1 cellular context compared by ENCODE assay signal in genomic region chr2:189719531-189719930, GRCh38.
TF ChIP-seq lines count a peak whose summit lies in the region.

No MANE protein-coding gene starts in this region.

TF ChIP-seq in HepG2, 621 proteins besides CTCF, POLR2A, EP300 and RAD21:
- TF ChIP-seq FLYWCH1 (CRISPR knock-in tag; IDR thresholded peaks at IDR 0.05), result no peak
- no peak for TF ChIP-seq PITX1 (CRISPR knock-in tag; IDR thresholded peaks at IDR 0.05)
- TF ChIP-seq NCOR1 (IDR thresholded peaks at IDR 0.05; ENCODE audit: borderline replicate concordance, low read length), result no peak
- TF ChIP-seq ZBTB42 (CRISPR knock-in tag; IDR thresholded peaks at IDR 0.05), result no peak
- no peak for TF ChIP-seq AFF4 (CRISPR knock-in tag; IDR thresholded peaks at IDR 0.05)
- TF ChIP-seq SP5 (CRISPR knock-in tag; IDR thresholded peaks at IDR 0.05; ENCODE audit: borderline replicate concordance, low read depth), result no peak
- TF ChIP-seq CEBPB (IDR thresholded peaks at IDR 0.05; ENCODE audit: borderline replicate concordance, low read depth, low read length), result 0 out of 2 replicates have a peak, but pooled peaks have one; percentile 17
